10 cellular contexts compared by ENCODE assay signal in genomic region chr6:133966654-133967300, GRCh38. TPM values are rescaled to one million over a fixed set of nuclear protein-coding genes. Genes with fewer than 3 reads are reported as not detected.
A peak's percentile ranks its signal among the peaks of the same experiment; 100 is the strongest.
DNase-seq lines count a peak whose midpoint lies in the region; ATAC-seq, FAIRE-seq and TF ChIP-seq lines count a peak whose summit lies in the region.
"Had no signal": no experiment of that assay in that cellular context is flagged by ENCODE, and none has a peak within 500 bp of the region (broad histone marks: within the 10 kb centered on the region; RNA-seq: fewer than 3 reads in every experiment).

No MANE protein-coding gene starts in this region.

- TF ChIP-seq EP300 in K562 (IDR thresholded peaks at IDR 0.05; ENCODE audit: low read length) (no peak), esophagus muscularis mucosa (IDR thresholded peaks at IDR 0.05) (no peak)

- no peak for FAIRE-seq in K562 (lab: Jason Lieb, UNC)

- TF ChIP-seq POLR2A in K562 (conservative IDR thresholded peaks at IDR 0.05) (no peak; the same call in 1 of the 2 replicates), esophagus muscularis mucosa (IDR thresholded peaks at IDR 0.05; ENCODE audit: low read depth) (no peak)

- H2AFZ ChIP-seq in K562 (ENCODE audit: low read depth, low read length), result no peak overlapping the region

- H3K4me1 ChIP-seq in K562 (replicated peaks in 1 of 2; ENCODE audit: control insufficient read depth in 2 of 2, insufficient read depth in 2 of 2, low read length in 2 of 2) (peaks cover 24 to 44% of the 10 kb centered on the region in 2 experiments; a peak in 4 of 5 replicates), esophagus muscularis mucosa (peaks cover 5 to 29% (median 24%) of the 10 kb centered on the region in 4 donors)

- POLR2A ChIA-PET in K562 (lab: Yijun Ruan, JAX), result interaction anchor here (0.7 to 2.3 kb wide), 7 partner anchors 9 to 131 kb away, joined by 4 to 11 read pairs (median 5); partner anchors contain the start of gene TBPL1

- TF ChIP-seq CTCF in GM13977 (IDR thresholded peaks at IDR 0.05; ENCODE audit: extremely low read depth, insufficient read depth, missing control alignments) (no peak), K562 (IDR thresholded peaks at IDR 0.05 in 2 of 3, conservative IDR thresholded peaks at IDR 0.05 in 1 of 3; ENCODE audit: insufficient read depth in 2 of 3, low read depth in 1 of 3, low read length in 3 of 3) (no peak), esophagus muscularis mucosa (IDR thresholded peaks at IDR 0.05) (no peak)

- in situ Hi-C loops in GM13977 (cut with MboI; ENCODE audit: low pct_unique_long_range_greater_than_20kb, low sequenced_read_pairs, unreplicated experiment) (no loop called here), K562 (cut with MboI) (no loop called here)

- no peak overlapping the region; the same call in 1 of the 2 replicates for H3K4me2 ChIP-seq in K562 (ENCODE audit: insufficient read depth, low read length)

- H3K9ac ChIP-seq in K562 (ENCODE audit: insufficient read depth in 1 of 2, low read depth in 2 of 2, low read length in 2 of 2), result no peak overlapping the region; a peak in 1 of 4 replicates

- H3K27me3 ChIP-seq in K562 (ENCODE audit: control insufficient read depth in 2 of 2, insufficient read depth in 2 of 2, low read length in 2 of 2), result no peaks in the 10 kb centered on the region
- no peaks in the 10 kb centered on the region for H3K27me3 ChIP-seq in esophagus muscularis mucosa

- 44% methylated on average over 5 of the region's 5 CpGs for WGBS in K562 (ENCODE audit: insufficient coverage, low coverage, missing lambda C conversion rate)
- 81% methylated on average over 5 of the region's 5 CpGs for WGBS in esophagus muscularis mucosa

- no TSS peak for BruUV-seq in K562 (replicated peaks; lab: Mats Ljungman, UMichigan)

- peak; percentile 26 for DNase-seq in GM13977 (ENCODE audit: low spot score)
- DNase-seq in K562 (ENCODE audit: extremely low read depth in 1 of 4, low spot score in 3 of 4), result no peak
- no peak for DNase-seq in activated CD4-positive, alpha-beta T cell treated with anti-CD3 and anti-CD28 coated beads for 4 hours
- no peak for DNase-seq in UCSD-AML1 (lab: John Stamatoyannopoulos, UW; ENCODE audit: unreplicated experiment)
- DNase-seq in esophagus muscularis mucosa (ENCODE audit: extremely low spot score), result no peak
- DNase-seq in cerebellar cortex (ENCODE audit: low spot score), result no peak
- DNase-seq: activated T-cell treated with anti-CD3 and anti-CD28 coated beads, Interleukin-2, amount 50 U/mL, for 1 hour; Calu3 had no signal

- intact Hi-C loops in K562 (cut with micrococcal nuclease), result no loop called here
- intact Hi-C loops in esophagus muscularis mucosa (cut with DNase I), result loop anchor here (5.0 kb wide), 1 partner anchor 34 kb away; no protein-coding TSS in a partner anchor

- H3K36me3 ChIP-seq in K562 (ENCODE audit: control insufficient read depth, insufficient read depth, low read length), result peaks cover 61% of the 10 kb centered on the region; the same call in 2 of the 3 replicates
- H3K36me3 ChIP-seq in esophagus muscularis mucosa, result no peaks in the 10 kb centered on the region

- H3K9me3 ChIP-seq in K562 (replicated peaks; ENCODE audit: control insufficient read depth, insufficient read depth, low read depth, low read length) (no peaks in the 10 kb centered on the region), esophagus muscularis mucosa (no peaks in the 10 kb centered on the region)

- no peaks in the 10 kb centered on the region for H3K9me1 ChIP-seq in K562 (ENCODE audit: control insufficient read depth, insufficient read depth, low read length)

- TF ChIP-seq RAD21 in K562 (CRISPR knock-in tag; conservative IDR thresholded peaks at IDR 0.05 in 1 of 2, IDR thresholded peaks at IDR 0.05 in 1 of 2), result no peak

- CTCF ChIA-PET in K562 (lab: Yijun Ruan, JAX; ENCODE audit: low intra/inter-chr PET ratio), result no interaction called here

- H3K27ac ChIP-seq in K562 (ENCODE audit: extremely low read depth, low read depth, low read length) (peak overlapping the region; percentile 21; the same call in 1 of the 3 replicates), esophagus muscularis mucosa (replicated peaks in 1 of 4) (no peak overlapping the region)

- H3K79me2 ChIP-seq in K562 (ENCODE audit: control insufficient read depth, insufficient read depth, low read length), result peaks cover 98% of the 10 kb centered on the region

- H3K4me3 ChIP-seq in K562 (no peak overlapping the region), esophagus muscularis mucosa (no peak overlapping the region)

- H4K20me1 ChIP-seq in K562 (replicated peaks; ENCODE audit: control insufficient read depth, insufficient read depth, low read length), result no peaks in the 10 kb centered on the region; the same call in none of the 2 replicates

- ATAC-seq in GM21381 (IDR thresholded peaks at IDR 0.05; ENCODE audit: unreplicated experiment), result peak; percentile 81
- ATAC-seq in HG03159 (IDR thresholded peaks at IDR 0.05; ENCODE audit: unreplicated experiment), result peak; percentile 88
- peak; percentile 18 for ATAC-seq in K562

TF ChIP-seq in K562, 482 proteins besides CTCF, POLR2A, EP300 and RAD21:
- TF ChIP-seq BDP1 (IDR thresholded peaks at IDR 0.05; ENCODE audit: insufficient read depth, insufficient read length) (no peak), CBFA2T3 (IDR thresholded peaks at IDR 0.05) (peak; percentile 41; the same call in 1 of the 2 replicates), POLR2B (IDR thresholded peaks at IDR 0.05; ENCODE audit: low read depth, partially characterized antibody) (peak; percentile 28), MLLT1 (IDR thresholded peaks at IDR 0.05) (0 out of 4 replicates have a peak, but pooled peaks of 1 of the 2 experiments have one; percentile 6)

RNA-seq across cellular contexts. Expression of gene TBPL1, which starts 13.8 kb away (rescaled TPM):
- 34.2 and 47.0 TPM in 2 replicates for total RNA-seq in K562 (2011; cell fraction: chromatin; rRNA removed; ENCODE audit: low replicate concordance)
- 15.3 and 15.9 TPM in 2 replicates for total RNA-seq in K562 (2011; cell fraction: nucleolus; rRNA removed)
- 30.6 and 43.0 TPM in 2 replicates for total RNA-seq in K562 (2011; cell fraction: nucleoplasm; rRNA removed)
- 78.1 and 103 TPM in 2 replicates for total RNA-seq in K562 (2014; rRNA removed)
- total RNA-seq in K562 (2014; rRNA removed; fragmentation: Illumina TruSeq; extraction: Trizol), result 130 and 152 TPM in 2 replicates
- 93.9 and 100 TPM in 2 replicates for total RNA-seq in K562 (2015; rRNA removed; fragmentation: Illumina TruSeq; extraction: Trizol)
- 117 and 122 TPM in 2 replicates for total RNA-seq in K562 (2021)
- polyA plus RNA-seq in K562 (2011; rRNA removed), result 97.4 and 152 TPM in 2 replicates
- 36.3 and 53.2 TPM in 2 replicates for polyA plus RNA-seq in K562 (2011; cell fraction: cytosol; rRNA removed)
- 72.5 and 93.1 TPM in 2 replicates for polyA plus RNA-seq in K562 (2011; cell fraction: nucleus; rRNA removed)
- 112 and 178 TPM in 2 replicates for polyA plus RNA-seq in K562 (2012)
- 99.2 and 119 TPM in 2 replicates for polyA plus RNA-seq in K562 (2014; fragmentation: Illumina TruSeq; extraction: Trizol)
- 100 to 1,000 TPM; 107 to 147 TPM for polyA plus RNA-seq in K562 (2014; fragmentation: Nextera tagmentation; extraction: Ambion mirVana)
- polyA plus RNA-seq in K562 (2014; rRNA removed), result 105 and 172 TPM in 2 replicates
- 67.4 and 91.3 TPM in 2 replicates for polyA minus RNA-seq in K562 (2011; rRNA and poly(A)+ RNA removed)
- 29.2 and 63.0 TPM in 2 replicates for polyA minus RNA-seq in K562 (2011; cell fraction: cytosol; rRNA and poly(A)+ RNA removed)
- 16.3 and 20.2 TPM in 2 replicates for polyA minus RNA-seq in K562 (2011; cell fraction: nucleus; rRNA and poly(A)+ RNA removed)
- total RNA-seq in esophagus muscularis mucosa, result 10 to 100 TPM in 3 of 4 donors, 1 to 10 TPM in 1; 8.8 to 23.4 (median 17.8) TPM

Comparison
In these comparisons a context has a peak if more than half of its experiments do, and no peak if none do; other contexts are left out.
1. ATAC-seq: peak in every context shown above with its lines; median percentile 88 in HG03159; 81 in GM21381; 18 in K562.